In the genomic region with DNA sequence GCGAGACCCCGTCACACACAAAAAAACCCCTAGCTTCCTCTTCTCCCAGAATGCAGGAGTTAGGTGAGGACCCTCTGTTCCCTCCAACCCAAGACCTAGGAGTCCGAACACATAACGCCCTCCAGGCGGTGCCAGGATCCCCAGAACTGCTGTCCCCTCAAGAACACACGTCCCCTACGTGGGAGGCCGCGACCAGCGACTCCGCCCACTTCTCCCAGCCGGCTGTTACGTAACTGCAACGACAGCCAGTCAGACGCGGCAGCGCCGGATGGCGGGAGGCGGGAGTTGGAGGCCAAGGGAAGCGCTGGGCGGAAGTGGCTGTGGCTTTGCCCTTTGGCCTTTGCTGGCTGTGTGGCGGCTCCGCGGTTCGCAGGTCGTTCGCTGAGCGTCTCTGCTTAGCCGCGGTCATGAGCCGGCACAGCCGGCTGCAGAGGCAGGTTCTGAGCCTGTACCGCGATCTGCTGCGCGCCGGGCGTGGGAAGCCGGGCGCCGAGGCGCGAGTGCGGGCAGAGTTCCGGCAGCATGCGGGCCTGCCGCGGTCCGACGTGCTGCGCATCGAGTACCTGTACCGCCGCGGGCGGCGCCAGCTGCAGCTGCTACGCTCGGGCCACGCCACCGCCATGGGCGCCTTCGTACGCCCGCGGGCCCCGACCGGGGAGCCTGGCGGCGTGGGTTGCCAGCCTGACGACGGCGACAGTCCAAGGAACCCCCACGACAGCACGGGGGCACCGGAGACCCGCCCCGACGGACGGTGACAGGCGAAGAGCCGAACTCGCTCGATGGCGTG, we compare ENCODE assay signal across 8 cellular contexts. TPM values are rescaled to one million over a fixed set of nuclear protein-coding genes. Genes with fewer than 3 reads are reported as not detected.
A peak's percentile ranks its signal among the peaks of the same experiment; 100 is the strongest.
DNase-seq lines count a peak whose midpoint lies in the region; ATAC-seq, FAIRE-seq and TF ChIP-seq lines count a peak whose summit lies in the region.

A gene with protein sequence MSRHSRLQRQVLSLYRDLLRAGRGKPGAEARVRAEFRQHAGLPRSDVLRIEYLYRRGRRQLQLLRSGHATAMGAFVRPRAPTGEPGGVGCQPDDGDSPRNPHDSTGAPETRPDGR (plus strand): TSS at position 321 of the 787 bp plus-strand sequence. CDS start 87 bp downstream, at position 408.

- H2AFZ ChIP-seq in OCI-LY3 (ENCODE audit: low read depth, low read length), result peak within 1 kb of the TSS; percentile 85; the same call in 1 of the 2 replicates

- ATAC-seq in GM21423 (IDR thresholded peaks at IDR 0.05; ENCODE audit: unreplicated experiment), result peak; percentile 77
- ATAC-seq in mucosa of descending colon, result peak; percentile 98

- no peaks in the 10 kb centered on the region for H4K20me1 ChIP-seq in OCI-LY3 (ENCODE audit: insufficient read depth, low read length)

- FAIRE-seq in D721Med (lab: Jason Lieb, UNC), result no peak

- H3K79me2 ChIP-seq in OCI-LY3 (ENCODE audit: low read length), result peaks cover 33% of the 10 kb centered on the region

- no peaks in the 10 kb centered on the region for H3K27me3 ChIP-seq in OCI-LY3 (ENCODE audit: low read depth, low read length)

- H3K9me3 ChIP-seq in OCI-LY3 (ENCODE audit: insufficient read depth, low read length) (no peaks in the 10 kb centered on the region), mucosa of descending colon (no peaks in the 10 kb centered on the region)

- H3K36me3 ChIP-seq in OCI-LY3 (replicated peaks; ENCODE audit: low read depth, low read length) (peaks cover 6% of the 10 kb centered on the region), mucosa of descending colon (ENCODE audit: low read depth) (no peaks in the 10 kb centered on the region)

- H3K27ac ChIP-seq in OCI-LY3 (ENCODE audit: low read length), result peak within 1 kb of the TSS; percentile 22

- DNase-seq in D721Med (ENCODE audit: insufficient read length, low spot score) (peak; percentile 98), HuH-7 (ENCODE audit: low spot score) (peak; percentile 99), activated T-cell treated with anti-CD3 and anti-CD28 coated beads for 24 hours (ENCODE audit: low read depth) (peak; percentile 92), epidermal melanocyte (ENCODE audit: insufficient read length, low spot score) (peak; percentile 99), mucosa of descending colon (peak; percentile 97 to 99 (median 98))
- DNase-seq in stimulated activated CD8-positive, alpha-beta memory T cell treated with anti-CD3 and anti-CD28 coated beads, Interleukin-4, amount 100 ng/mL, for 24 hours (ENCODE audit: low read depth), result peak; percentile 94

- intact Hi-C loops in mucosa of descending colon (cut with DNase I, micrococcal nuclease), result no loop called here

- peaks cover 25% of the 10 kb centered on the region for H3K4me1 ChIP-seq in OCI-LY3 (ENCODE audit: low read length)
- H3K4me1 ChIP-seq in mucosa of descending colon (ENCODE audit: low read depth), result peaks cover 20% of the 10 kb centered on the region

- H3K4me3 ChIP-seq in OCI-LY3 (ENCODE audit: low read length) (peak within 1 kb of the TSS; percentile 78), mucosa of descending colon (peak within 1 kb of the TSS; percentile 90)

- peak within 1 kb of the TSS; percentile 84 for H3K4me2 ChIP-seq in OCI-LY3 (ENCODE audit: low read length)

- peak within 1 kb of the TSS; percentile 66 for H3K9ac ChIP-seq in OCI-LY3 (ENCODE audit: low read length)

- TF ChIP-seq CTCF in D721Med (IDR thresholded peaks at IDR 0.05; ENCODE audit: insufficient read depth, missing control alignments) (no peak), OCI-LY3 (IDR thresholded peaks at IDR 0.05; ENCODE audit: low read depth, low read length) (no peak), mucosa of descending colon (IDR thresholded peaks at IDR 0.05) (no peak)

RNA-seq across cellular contexts. Expression of the gene that starts here (rescaled TPM):
- 10 to 100 TPM; 18.1 to 22.0 (median 19.1) TPM for total RNA-seq in mucosa of descending colon

Comparison
In these comparisons a context has a peak if more than half of its experiments do, and no peak if none do; other contexts are left out.
1. Peak in every context shown above with its lines: DNase-seq, ATAC-seq, H3K4me3 ChIP-seq and H3K27ac ChIP-seq.